ENCODE assay signal across 10 cellular contexts in genomic region chr6:15287670-15288069, GRCh38. TPM values are rescaled to one million over a fixed set of nuclear protein-coding genes. Genes with fewer than 3 reads are reported as not detected.
A peak's percentile ranks its signal among the peaks of the same experiment; 100 is the strongest.
DNase-seq lines count a peak whose midpoint lies in the region; ATAC-seq and TF ChIP-seq lines count a peak whose summit lies in the region.
"Had no signal": no experiment of that assay in that cellular context is flagged by ENCODE, and none has a peak within 500 bp of the region (broad histone marks: within the 10 kb centered on the region; RNA-seq: fewer than 3 reads in every experiment).

No MANE protein-coding gene starts in this region.

- H3K27ac Mint-ChIP-seq in CD14-positive monocyte (peak overlapping the region; percentile 75 to 94 (median 89)), T-helper 17 cell (no peak overlapping the region)

- no peaks in the 10 kb centered on the region for H3K9me3 ChIP-seq in T-helper 17 cell (ENCODE audit: control insufficient read depth, low read length, poor library complexity, severe bottlenecking)
- H3K9me3 ChIP-seq: heart left ventricle had no signal

- DNase-seq in CD14-positive monocyte (ENCODE audit: low spot score) (no peak), T-helper 17 cell (no peak), SW 1271 (lab: John Stamatoyannopoulos, UW) (no peak), NCI-H82 (lab: John Stamatoyannopoulos, UW) (no peak), coronary artery (ENCODE audit: low spot score) (no peak), cardiac septum (ENCODE audit: low spot score) (no peak)
- DNase-seq: heart left ventricle; stimulated activated CD4-positive, alpha-beta T cell treated with anti-CD3 and anti-CD28 coated beads, Interleukin-12 subunit alpha, Interleukin-12 subunit beta, amount 100 ng/mL, for 4 hours had no signal

- H3K9me3 Mint-ChIP-seq in CD14-positive monocyte = no peaks in the 10 kb centered on the region

- intact Hi-C loops in CD14-positive monocyte (cut with micrococcal nuclease) (no loop called here), cardiac septum (cut with DNase I) (no loop called here)

- no peak overlapping the region for H3K4me3 ChIP-seq in coronary artery
- H3K4me3 ChIP-seq: heart left ventricle had no signal

- H3K4me3 Mint-ChIP-seq in CD14-positive monocyte (peak overlapping the region; percentile 62 to 71), T-helper 17 cell (no peak overlapping the region)

- no peak overlapping the region for H3K27ac ChIP-seq in coronary artery
- H3K27ac ChIP-seq: heart left ventricle had no signal

- H3K4me1 Mint-ChIP-seq in CD14-positive monocyte (peaks cover 65% of the 10 kb centered on the region), T-helper 17 cell (peaks cover 28% of the 10 kb centered on the region)

- ATAC-seq in GM19324 (IDR thresholded peaks at IDR 0.05; ENCODE audit: low FRiP score, unreplicated experiment) (peak; percentile 92), HG03064 (IDR thresholded peaks at IDR 0.05; ENCODE audit: low read depth, unreplicated experiment) (peak; percentile 93), T-helper 17 cell (peak; percentile 36)

- no peak for TF ChIP-seq CTCF in CD14-positive monocyte (IDR thresholded peaks at IDR 0.05)
- TF ChIP-seq CTCF in coronary artery (IDR thresholded peaks at IDR 0.05) = no peak

- H3K36me3 Mint-ChIP-seq in CD14-positive monocyte (peaks cover 38 to 49% of the 10 kb centered on the region in 2 donors), T-helper 17 cell (ENCODE audit: low read depth) (peaks cover 3% of the 10 kb centered on the region)

- H3K27me3 Mint-ChIP-seq in CD14-positive monocyte (ENCODE audit: low read depth in 3 of 3) (peaks cover 0 to 4% (median 1%) of the 10 kb centered on the region in 3 donors), T-helper 17 cell (no peaks in the 10 kb centered on the region)

RNA-seq across cellular contexts. Expression of gene JARID2, which starts 41.8 kb away (rescaled TPM):
- polyA plus RNA-seq in CD14-positive monocyte = 10 to 100 TPM in 1 of 2 donors, 1 to 10 TPM in 1; 6.8 to 12.5 TPM
- 10 to 100 TPM; 21.9 to 35.5 TPM for total RNA-seq in T-helper 17 cell
- 4.5 TPM for total RNA-seq in cardiac septum

Comparison
In these comparisons a context has a peak if more than half of its experiments do, and no peak if none do; other contexts are left out.
1. ATAC-seq: peak in every context shown above with its lines; median percentile 93 in HG03064; 92 in GM19324; 36 in T-helper 17 cell.